In the genomic region with DNA sequence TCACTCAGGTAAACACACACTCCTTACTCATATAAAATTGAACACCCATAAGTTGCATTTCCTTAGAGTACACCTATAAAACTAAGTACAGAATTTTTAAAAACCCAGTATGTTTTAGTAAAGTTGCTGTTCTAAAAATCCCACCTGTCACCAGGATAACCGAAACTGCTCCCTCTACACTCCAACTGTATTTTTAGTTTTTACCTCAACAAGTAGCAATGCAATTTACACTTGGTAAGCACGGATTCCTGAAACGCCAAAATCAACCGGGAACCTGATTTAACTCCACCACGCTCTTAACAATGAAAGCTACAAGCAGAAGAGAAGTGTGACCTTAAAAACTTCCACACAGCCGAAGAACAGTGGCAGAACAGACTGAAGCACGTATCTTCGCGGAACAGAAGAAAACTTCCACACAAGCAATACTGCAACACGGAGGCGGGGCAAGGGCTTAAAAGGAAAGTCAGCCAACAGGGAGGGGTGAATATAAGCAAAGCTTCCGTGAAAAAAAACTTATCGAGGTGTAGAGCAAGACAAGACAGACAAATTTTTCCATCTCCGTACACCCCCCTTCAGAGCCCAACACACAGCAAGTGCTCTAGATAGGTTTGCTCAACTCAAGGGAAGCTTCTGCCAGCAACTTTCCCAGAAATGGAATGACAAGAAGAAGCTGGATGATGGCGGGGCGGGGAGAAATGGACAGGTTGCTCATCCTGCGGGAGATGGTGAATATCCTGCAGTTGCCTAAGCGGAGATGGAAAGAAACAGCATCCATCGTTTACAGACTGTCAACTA, we compare ENCODE assay signal across 8 cellular contexts. TPM values are rescaled to one million over a fixed set of nuclear protein-coding genes. Genes with fewer than 3 reads are reported as not detected.
DNase-seq lines count a peak whose midpoint lies in the region; ATAC-seq and TF ChIP-seq lines count a peak whose summit lies in the region.

No MANE protein-coding gene starts in this region.

- no peak overlapping the region for H2BK5ac ChIP-seq in neuronal stem cell (ENCODE audit: low read length)

- peaks cover 23% of the 10 kb centered on the region for H3K4me1 ChIP-seq in Panc1 (ENCODE audit: control insufficient read depth, insufficient read depth, low read length)
- H3K4me1 ChIP-seq in neuronal stem cell (ENCODE audit: control insufficient read depth in 2 of 2, insufficient read depth in 1 of 2, low read depth in 1 of 2, low read length in 2 of 2): peaks cover 0 to 3% of the 10 kb centered on the region in 2 donors

- H3K9ac ChIP-seq in neuronal stem cell (ENCODE audit: low read depth, low read length, poor library complexity): no peak overlapping the region

- intact Hi-C loops in Panc1 (cut with micrococcal nuclease; ENCODE audit: unreplicated experiment): no loop called here

- H3K4me3 ChIP-seq in Panc1 (ENCODE audit: low read depth in 2 of 2, low read length in 2 of 2): peak overlapping the region; percentile 88 to 93
- H3K4me3 ChIP-seq in fibroblast of the aortic adventitia (ENCODE audit: low read depth, low read length): peak overlapping the region; percentile 82
- H3K4me3 ChIP-seq in neuronal stem cell (ENCODE audit: low read length in 2 of 2): peak overlapping the region; percentile 68 to 99

- no peak overlapping the region for H3K23ac ChIP-seq in neuronal stem cell (ENCODE audit: low read depth, low read length, poor library complexity)

- H2BK15ac ChIP-seq in neuronal stem cell (ENCODE audit: low read length): no peak overlapping the region

- no peak overlapping the region for H2AFZ ChIP-seq in neuronal stem cell (ENCODE audit: low read length)

- H2BK12ac ChIP-seq in neuronal stem cell (ENCODE audit: low read length): no peak overlapping the region

- no peak overlapping the region for H3K14ac ChIP-seq in neuronal stem cell (ENCODE audit: low read length)

- ATAC-seq in Panc1 (no peak), GM18858 (IDR thresholded peaks at IDR 0.05; ENCODE audit: unreplicated experiment) (no peak)

- peaks cover 2% of the 10 kb centered on the region for H3K79me1 ChIP-seq in neuronal stem cell (ENCODE audit: low read depth, low read length)

- TF ChIP-seq CTCF in Panc1 (IDR thresholded peaks at IDR 0.05) (no peak), fibroblast of the aortic adventitia (IDR thresholded peaks at IDR 0.05; ENCODE audit: insufficient read depth, low read length) (no peak)

- no peak overlapping the region for H2AK5ac ChIP-seq in neuronal stem cell (ENCODE audit: low read depth, low read length)

- no peak overlapping the region for H4K8ac ChIP-seq in neuronal stem cell (ENCODE audit: low read depth, low read length)

- H3K27me3 ChIP-seq in Panc1 (ENCODE audit: control insufficient read depth, insufficient read depth, low read length) (no peaks in the 10 kb centered on the region), neuronal stem cell (ENCODE audit: control insufficient read depth in 3 of 3, insufficient read depth in 3 of 3, low read depth in 1 of 3, low read length in 3 of 3) (no peaks in the 10 kb centered on the region)

- WGBS in neuronal stem cell (ENCODE audit: extremely low coverage in 2 of 2, insufficient read length in 2 of 2, insufficient replicate concordance in 1 of 2), 2 donors: no CpG with 5 or more reads among the region's 19 CpGs

- POLR2A ChIA-PET in Panc1 (lab: Charles Lee): no interaction called here

- CTCF ChIA-PET in Panc1 (lab: Charles Lee): no interaction called here

- H3K9me3 ChIP-seq in Panc1 (ENCODE audit: control insufficient read depth, insufficient read depth, low read depth, low read length): no peaks in the 10 kb centered on the region
- no peaks in the 10 kb centered on the region for H3K9me3 ChIP-seq in neuronal stem cell (replicated peaks in 1 of 2; ENCODE audit: control insufficient read depth in 2 of 2, insufficient read depth in 1 of 2, low read depth in 1 of 2, low read length in 2 of 2)

- in situ Hi-C loops in Panc1 (cut with HindIII; ENCODE audit: low pct_unique_long_range_greater_than_20kb, low sequenced_read_pairs): loop anchor here (10.0 kb wide), 1 partner anchor 52 kb away; no protein-coding TSS in a partner anchor

- H3K4ac ChIP-seq in neuronal stem cell (ENCODE audit: low read length): no peak overlapping the region

- H2BK120ac ChIP-seq in neuronal stem cell (ENCODE audit: low read depth, low read length): no peak overlapping the region

- H3K36me3 ChIP-seq in Panc1 (ENCODE audit: control insufficient read depth, insufficient read depth, low read length) (no peaks in the 10 kb centered on the region; the same call in none of the 2 replicates), neuronal stem cell (replicated peaks in 1 of 2; ENCODE audit: control insufficient read depth in 2 of 2, insufficient read depth in 2 of 2, low read length in 2 of 2) (peaks cover 0 to 21% of the 10 kb centered on the region in 2 donors)

- H3K27ac ChIP-seq in Panc1 (ENCODE audit: low read length) (peak overlapping the region; percentile 81), neuronal stem cell (replicated peaks; ENCODE audit: low read length) (no peak overlapping the region)

- no peak overlapping the region for H3K18ac ChIP-seq in neuronal stem cell (ENCODE audit: low read length)

- peak overlapping the region; percentile 63 for H3K4me2 ChIP-seq in neuronal stem cell (ENCODE audit: insufficient read depth, low read length, poor library complexity, severe bottlenecking)

- no peak overlapping the region for H4K91ac ChIP-seq in neuronal stem cell (ENCODE audit: low read depth, low read length, poor library complexity)

- BruUV-seq in Panc1 (replicated peaks; lab: Mats Ljungman, UMichigan): TSS peak; percentile 71

- peak; percentile 18 for DNase-seq in NCI-H345 (lab: John Stamatoyannopoulos, UW)
- DNase-seq in NCI-H345 treated with DMSO at 0.1 percent for 48 hours (lab: John Stamatoyannopoulos, UW; ENCODE audit: unreplicated experiment): no peak
- peak; percentile 28 for DNase-seq in Panc1 (ENCODE audit: low read depth, low spot score)
- peak; percentile 9 to 44 for DNase-seq in activated T-helper 1 cell treated with anti-CD3 and anti-CD28 coated beads, Interleukin-2, amount 50 U/mL, for 16 hours (ENCODE audit: low read depth in 1 of 2, low spot score in 1 of 2)
- DNase-seq in fibroblast of the aortic adventitia (ENCODE audit: low read depth): peak; percentile 60
- DNase-seq in neuronal stem cell (ENCODE audit: low spot score): peak; percentile 15
- DNase-seq in superior temporal gyrus (ENCODE audit: extremely low spot score): peak; percentile 53

RNA-seq across cellular contexts. Expression of gene STAU1, which starts 1.4 kb away (rescaled TPM):
- total RNA-seq in Panc1 (2021; ENCODE audit: unreplicated experiment) (103 TPM), fibroblast of the aortic adventitia (ENCODE audit: low replicate concordance) (60.0 and 63.8 TPM in 2 replicates)
- 75.8 TPM for polyA plus RNA-seq in Panc1 (2012; ENCODE audit: insufficient read length)
- 86.7 TPM for polyA plus RNA-seq in neuronal stem cell (2013, experiment 1 of 2)
- 88.8 TPM for polyA plus RNA-seq in neuronal stem cell (2013, experiment 2 of 2)

RNA-seq across cellular contexts. Expression of gene DDX27, which starts 32.5 kb away (rescaled TPM):
- total RNA-seq in Panc1 (2021; ENCODE audit: unreplicated experiment) (63.4 TPM), fibroblast of the aortic adventitia (ENCODE audit: low replicate concordance) (29.3 and 42.8 TPM in 2 replicates)
- 79.2 TPM for polyA plus RNA-seq in Panc1 (2012; ENCODE audit: insufficient read length)
- polyA plus RNA-seq in neuronal stem cell (2013, experiment 1 of 2): 33.9 TPM
- 33.5 TPM for polyA plus RNA-seq in neuronal stem cell (2013, experiment 2 of 2)
